In the genomic region with DNA sequence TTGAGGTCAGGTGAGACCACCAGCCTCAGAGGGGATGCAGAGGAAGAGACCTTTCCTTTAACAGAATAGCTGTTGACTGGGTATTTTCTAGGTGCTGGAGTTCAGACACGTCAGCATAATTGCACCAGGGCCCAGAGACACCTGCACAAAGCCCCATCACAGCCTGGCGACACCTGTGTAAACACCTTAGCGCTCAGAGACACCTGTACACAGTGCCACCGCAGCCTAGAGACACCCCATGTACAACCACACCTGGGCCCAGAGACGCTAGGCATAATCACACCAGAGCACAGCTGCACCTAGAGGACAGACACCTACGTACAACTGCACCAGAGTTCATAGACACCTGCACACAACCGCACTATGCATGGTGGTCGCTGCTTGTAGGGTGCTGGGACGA, we compare ENCODE assay signal across 11 cellular contexts. TPM values are rescaled to one million over a fixed set of nuclear protein-coding genes. Genes with fewer than 3 reads are reported as not detected.
DNase-seq lines count a peak whose midpoint lies in the region; ATAC-seq and TF ChIP-seq lines count a peak whose summit lies in the region.
"Had no signal": no experiment of that assay in that cellular context is flagged by ENCODE, and none has a peak within 500 bp of the region (broad histone marks: within the 10 kb centered on the region; RNA-seq: fewer than 3 reads in every experiment).

No MANE protein-coding gene starts in this region.

- peak overlapping the region; percentile 88 for H3K4me3 Mint-ChIP-seq in activated CD4-positive, alpha-beta T cell treated with anti-CD3 and anti-CD28 coated beads, Interleukin-2, amount 10 ng/mL, durations not matched to agents 24 days and 14 days

- no peak for TF ChIP-seq CTCF in lower lobe of right lung (IDR thresholded peaks at IDR 0.05)

- H3K36me3 Mint-ChIP-seq in activated CD4-positive, alpha-beta T cell treated with anti-CD3 and anti-CD28 coated beads, Interleukin-2, amount 10 ng/mL, durations not matched to agents 24 days and 14 days (ENCODE audit: low read depth), result peaks cover 46% of the 10 kb centered on the region

- no peaks in the 10 kb centered on the region for H3K27me3 Mint-ChIP-seq in activated CD4-positive, alpha-beta T cell treated with anti-CD3 and anti-CD28 coated beads, Interleukin-2, amount 10 ng/mL, durations not matched to agents 24 days and 14 days

- 88 to 90% methylated on average over 9 of the region's 9 CpGs for WGBS in ectodermal cell, 2 experiments

- no peaks in the 10 kb centered on the region for H3K9me3 Mint-ChIP-seq in activated CD4-positive, alpha-beta T cell treated with anti-CD3 and anti-CD28 coated beads, Interleukin-2, amount 10 ng/mL, durations not matched to agents 24 days and 14 days

- H3K27ac ChIP-seq in ectodermal cell (ENCODE audit: insufficient read depth, low read depth, low read length, poor library complexity, severe bottlenecking) (no peak overlapping the region), lower lobe of right lung (no peak overlapping the region)

- H3K36me3 ChIP-seq in ectodermal cell (ENCODE audit: control insufficient read depth, insufficient read depth, low read length), result peaks cover 27% of the 10 kb centered on the region
- H3K36me3 ChIP-seq in lower lobe of right lung, result peaks cover 27% of the 10 kb centered on the region

- H3K4me1 ChIP-seq in ectodermal cell (ENCODE audit: control insufficient read depth, insufficient read depth, low read length), result peaks cover 19% of the 10 kb centered on the region
- peaks cover 24% of the 10 kb centered on the region for H3K4me1 ChIP-seq in lower lobe of right lung

- no peaks in the 10 kb centered on the region for H3K9me3 ChIP-seq in ectodermal cell (ENCODE audit: control insufficient read depth, low read length)
- no peaks in the 10 kb centered on the region for H3K9me3 ChIP-seq in lower lobe of right lung
- H3K9me3 ChIP-seq: stomach had no signal

- peaks cover 18% of the 10 kb centered on the region for H3K4me1 Mint-ChIP-seq in activated CD4-positive, alpha-beta T cell treated with anti-CD3 and anti-CD28 coated beads, Interleukin-2, amount 10 ng/mL, durations not matched to agents 24 days and 14 days

- in situ Hi-C loops in KBM-7 (cut with MboI; ENCODE audit: low pct_unique_long_range_greater_than_20kb, low sequenced_read_pairs), result no loop called here

- no peak for DNase-seq in activated CD4-positive, alpha-beta T cell treated with anti-CD3 and anti-CD28 coated beads, Interleukin-2, amount 10 ng/mL, durations not matched to agents 24 days and 14 days
- DNase-seq in activated CD4-positive, alpha-beta T cell treated with anti-CD3 and anti-CD28 coated beads, Interleukin-2, amount 50 U/mL, for 48 hours, result no peak
- DNase-seq in NCI-H774 (lab: John Stamatoyannopoulos, UW) (peak; percentile 63), skeletal muscle cell (ENCODE audit: low read depth) (no peak), KBM-7 (no peak), NCI-H187 treated with DMSO at 0.1 percent for 48 hours (lab: John Stamatoyannopoulos, UW) (no peak), lower lobe of right lung (no peak)
- DNase-seq: anterior cingulate cortex, NCI-H524 treated with DMSO at 0.1 percent for 48 hours, stomach had no signal

- intact Hi-C loops in activated CD4-positive, alpha-beta T cell treated with anti-CD3 and anti-CD28 coated beads, Interleukin-2, amount 10 ng/mL, durations not matched to agents 24 days and 14 days (cut with micrococcal nuclease), result loop anchor here (10.0 kb wide), 1 partner anchor 449 kb away; the partner anchor contains the start of gene EXOC3
- intact Hi-C loops in lower lobe of right lung (cut with DNase I), result no loop called here

- ATAC-seq in lower lobe of right lung, result no peak

- peak overlapping the region; percentile 94 for H3K4me3 ChIP-seq in ectodermal cell (ENCODE audit: insufficient read depth, low read depth, low read length)
- peak overlapping the region; percentile 98 for H3K4me3 ChIP-seq in skeletal muscle cell (ENCODE audit: low read depth, low read length)
- no peak overlapping the region for H3K4me3 ChIP-seq in lower lobe of right lung

- H3K27ac Mint-ChIP-seq in activated CD4-positive, alpha-beta T cell treated with anti-CD3 and anti-CD28 coated beads, Interleukin-2, amount 10 ng/mL, durations not matched to agents 24 days and 14 days, result peak overlapping the region; percentile 80

- H3K27me3 ChIP-seq in ectodermal cell (ENCODE audit: control insufficient read depth, insufficient read depth, low read length, poor library complexity, severe bottlenecking) (no peaks in the 10 kb centered on the region), lower lobe of right lung (ENCODE audit: low read depth) (no peaks in the 10 kb centered on the region)
- H3K27me3 ChIP-seq: stomach had no signal

RNA-seq across cellular contexts. Expression of gene TRIP13, which starts 1.0 kb away (rescaled TPM):
- total RNA-seq in activated CD4-positive, alpha-beta T cell treated with anti-CD3 and anti-CD28 coated beads, Interleukin-2, amount 10 ng/mL, durations not matched to agents 24 days and 14 days, result 47.5 and 52.6 TPM in 2 replicates
- 27.6 TPM for polyA plus RNA-seq in ectodermal cell (2013, experiment 1 of 4)
- polyA plus RNA-seq in ectodermal cell (2013, experiment 2 of 4), result 27.7 TPM
- polyA plus RNA-seq in ectodermal cell (2013, experiment 3 of 4), result 26.9 TPM
- polyA plus RNA-seq in ectodermal cell (2013, experiment 4 of 4), result 24.2 TPM
- 1.0 TPM for total RNA-seq in lower lobe of right lung

RNA-seq across cellular contexts. Expression of gene BRD9, which starts 1.1 kb away (rescaled TPM):
- 80.6 and 82.0 TPM in 2 replicates for total RNA-seq in activated CD4-positive, alpha-beta T cell treated with anti-CD3 and anti-CD28 coated beads, Interleukin-2, amount 10 ng/mL, durations not matched to agents 24 days and 14 days
- polyA plus RNA-seq in ectodermal cell (2013, experiment 1 of 4), result 47.8 TPM
- polyA plus RNA-seq in ectodermal cell (2013, experiment 2 of 4), result 59.6 TPM
- 37.0 TPM for polyA plus RNA-seq in ectodermal cell (2013, experiment 3 of 4)
- 40.2 TPM for polyA plus RNA-seq in ectodermal cell (2013, experiment 4 of 4)
- 37.7 TPM for total RNA-seq in lower lobe of right lung

RNA-seq across cellular contexts. Expression of gene ZDHHC11, which starts 42.9 kb away (rescaled TPM):
- 13.6 and 14.3 TPM in 2 replicates for total RNA-seq in activated CD4-positive, alpha-beta T cell treated with anti-CD3 and anti-CD28 coated beads, Interleukin-2, amount 10 ng/mL, durations not matched to agents 24 days and 14 days
- 18.6 TPM for polyA plus RNA-seq in ectodermal cell (2013, experiment 1 of 4)
- 17.1 TPM for polyA plus RNA-seq in ectodermal cell (2013, experiment 2 of 4)
- 11.7 TPM for polyA plus RNA-seq in ectodermal cell (2013, experiment 3 of 4)
- 13.5 TPM for polyA plus RNA-seq in ectodermal cell (2013, experiment 4 of 4)
- total RNA-seq in lower lobe of right lung, result 28.7 TPM

Comparison
In these comparisons a context has a peak if more than half of its experiments do, and no peak if none do; other contexts are left out.
1. RNA of gene TRIP13, which starts 1.0 kb away (total RNA-seq): 47.5 to 52.6 TPM in activated CD4-positive, alpha-beta T cell treated with anti-CD3 and anti-CD28 coated beads, Interleukin-2, amount 10 ng/mL, durations not matched to agents 24 days and 14 days; 1.0 TPM in lower lobe of right lung (single experiment); every median in the first group is over 10 times any median in the second.